10 cellular contexts compared by ENCODE assay signal in the genomic region with DNA sequence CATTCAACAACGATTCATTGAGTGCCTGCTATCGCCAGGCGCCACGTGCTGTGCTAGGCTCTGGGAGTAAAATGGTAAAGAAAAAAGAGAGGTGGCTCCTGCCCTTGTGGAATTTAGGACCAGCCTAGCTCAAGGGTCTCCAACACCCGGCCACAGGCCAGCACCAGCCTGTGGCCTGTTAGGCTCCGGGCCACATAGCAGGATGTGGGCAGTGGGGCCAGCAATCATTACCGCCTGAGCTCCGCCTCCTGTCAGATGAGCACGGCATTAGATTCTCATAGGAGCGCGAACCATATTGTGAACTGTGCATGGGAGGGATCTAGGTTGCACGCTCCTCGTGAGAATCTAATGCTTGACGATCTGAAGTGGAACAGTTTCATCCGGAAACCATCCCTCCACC. TPM values are rescaled to one million over a fixed set of nuclear protein-coding genes. Genes with fewer than 3 reads are reported as not detected.
A peak's percentile ranks its signal among the peaks of the same experiment; 100 is the strongest.
DNase-seq lines count a peak whose midpoint lies in the region; ATAC-seq and TF ChIP-seq lines count a peak whose summit lies in the region.
"Had no signal": no experiment of that assay in that cellular context is flagged by ENCODE, and none has a peak within 500 bp of the region (broad histone marks: within the 10 kb centered on the region; RNA-seq: fewer than 3 reads in every experiment).

No MANE protein-coding gene starts in this region.

- no TSS peak for BruUV-seq in MCF 10A (replicated peaks; lab: Mats Ljungman, UMichigan)

- TF ChIP-seq POLR2A in breast epithelium (IDR thresholded peaks at IDR 0.05): no peak
- no peak for TF ChIP-seq POLR2A in transverse colon (IDR thresholded peaks at IDR 0.05)

- TF ChIP-seq CTCF in MCF 10A (IDR thresholded peaks at IDR 0.05; ENCODE audit: unreplicated experiment): no peak
- TF ChIP-seq CTCF in breast epithelium (IDR thresholded peaks at IDR 0.05): no peak
- no peak for TF ChIP-seq CTCF in activated B cell treated with CpG ODN at 0.5 μM for 24 hours (IDR thresholded peaks at IDR 0.05)
- no peak for TF ChIP-seq CTCF in mesothelial cell of epicardium (IDR thresholded peaks at IDR 0.05; ENCODE audit: unreplicated experiment)
- no peak for TF ChIP-seq CTCF in transverse colon (IDR thresholded peaks at IDR 0.05)

- H3K4me3 ChIP-seq in breast epithelium: no peak overlapping the region
- H3K4me3 ChIP-seq in transverse colon: no peak overlapping the region

- H3K27ac Mint-ChIP-seq in MCF 10A (ENCODE audit: low read depth, unreplicated experiment) (peak overlapping the region; percentile 100), activated B cell treated with CpG ODN at 0.5 μM for 24 hours (peak overlapping the region; percentile 99), mesothelial cell of epicardium (peak overlapping the region; percentile 100)

- H3K27ac ChIP-seq in breast epithelium: no peak overlapping the region
- peak overlapping the region; percentile 95 to 99 (median 98) for H3K27ac ChIP-seq in transverse colon

- POLR2A ChIA-PET in MCF 10A (lab: Yijun Ruan, JAX) (interaction anchor here (0.6 to 5.4 kb wide), 9 partner anchors 8 to 167 kb away, joined by 3 to 61 read pairs (median 15); partner anchors contain the start of genes ARHGEF39, CREB3, GBA2 and RGP1), activated B cell treated with CpG ODN at 0.5 μM for 24 hours (lab: Charles Lee) (interaction anchor here (1.1 to 18.0 kb wide), 6 partner anchors 9 to 71 kb away, joined by 3 to 549 read pairs (median 27); partner anchors contain the start of genes ARHGEF39, CD72 and TESK1)

- H3K4me1 ChIP-seq in breast epithelium (no peaks in the 10 kb centered on the region), transverse colon (peaks cover 9 to 56% (median 42%) of the 10 kb centered on the region in 4 donors)

- in situ Hi-C loops in transverse colon (cut with MboI; ENCODE audit: low pct_ligation_motif_present in 1 of 4, low pct_unique_long_range_greater_than_20kb in 1 of 4, low sequenced_read_pairs in 3 of 4): loop anchor here in 1 of 4 donors (10.0 kb wide), 1 partner anchor 88 kb away; the partner anchor contains the start of genes GBA2 and RGP1

- 63 to 80% methylated on average over 3 to 15 of the region's 15 CpGs for WGBS in transverse colon (ENCODE audit: low coverage in 1 of 2), 2 donors

- H3K4me3 Mint-ChIP-seq in MCF 10A (ENCODE audit: unreplicated experiment) (no peak overlapping the region), activated B cell treated with CpG ODN at 0.5 μM for 24 hours (peak overlapping the region; percentile 88), mesothelial cell of epicardium (no peak overlapping the region)

- no peaks in the 10 kb centered on the region for H3K27me3 ChIP-seq in breast epithelium
- H3K27me3 ChIP-seq in transverse colon: no peaks in the 10 kb centered on the region

- H3K36me3 Mint-ChIP-seq in MCF 10A (ENCODE audit: insufficient read depth, unreplicated experiment) (peaks cover 25% of the 10 kb centered on the region), activated B cell treated with CpG ODN at 0.5 μM for 24 hours (ENCODE audit: low read depth) (peaks cover 29% of the 10 kb centered on the region), mesothelial cell of epicardium (peaks cover 3% of the 10 kb centered on the region)

- H3K4me1 Mint-ChIP-seq in MCF 10A (ENCODE audit: insufficient read depth, unreplicated experiment) (peaks cover 18% of the 10 kb centered on the region), activated B cell treated with CpG ODN at 0.5 μM for 24 hours (peaks cover 76% of the 10 kb centered on the region), mesothelial cell of epicardium (peaks cover 26% of the 10 kb centered on the region)

- ATAC-seq in activated B cell treated with CpG ODN at 0.5 μM for 24 hours (ENCODE audit: low read depth) (no peak), GM21390 (IDR thresholded peaks at IDR 0.05; ENCODE audit: unreplicated experiment) (no peak), HG02610 (IDR thresholded peaks at IDR 0.05; ENCODE audit: unreplicated experiment) (no peak)
- ATAC-seq: HCT116 had no signal

- H3K36me3 ChIP-seq in breast epithelium (no peaks in the 10 kb centered on the region), transverse colon (no peaks in the 10 kb centered on the region)

- TF ChIP-seq EP300 in transverse colon (IDR thresholded peaks at IDR 0.05; ENCODE audit: low read depth): no peak

- H3K27me3 Mint-ChIP-seq in MCF 10A (ENCODE audit: insufficient read depth, unreplicated experiment) (no peaks in the 10 kb centered on the region), activated B cell treated with CpG ODN at 0.5 μM for 24 hours (peaks cover 5% of the 10 kb centered on the region), mesothelial cell of epicardium (ENCODE audit: low read depth) (peaks cover 3% of the 10 kb centered on the region)

- no peak for DNase-seq in MCF 10A (ENCODE audit: unreplicated experiment)
- no peak for DNase-seq in breast epithelium (ENCODE audit: low spot score in 2 of 2)
- DNase-seq in activated B cell treated with CpG ODN at 0.5 μM for 24 hours: no peak
- DNase-seq in mesothelial cell of epicardium (ENCODE audit: low spot score in 2 of 2, unreplicated experiment in 2 of 2): no peak
- DNase-seq in transverse colon: no peak
- no peak for DNase-seq in NCI-H1092 treated with DMSO at 0.1 percent for 48 hours (lab: John Stamatoyannopoulos, UW)

- CTCF ChIA-PET in MCF 10A (lab: Yijun Ruan, JAX): interaction anchor here (0.6 to 11.0 kb wide), 7 partner anchors 10 to 830 kb away, joined by 3 to 119 read pairs (median 6); partner anchors contain the start of genes CREB3 and TLN1
- CTCF ChIA-PET in activated B cell treated with CpG ODN at 0.5 μM for 24 hours (lab: Charles Lee): interaction anchor here (1.0 to 12.0 kb wide), 4 partner anchors 9 to 41 kb away, joined by 3 to 127 read pairs (median 38); partner anchors contain the start of gene CD72

- H3K9me3 ChIP-seq in breast epithelium (no peaks in the 10 kb centered on the region), transverse colon (no peaks in the 10 kb centered on the region)

- intact Hi-C loops in MCF 10A (cut with micrococcal nuclease) (loop anchor here (5.0 to 10.0 kb wide), 2 partner anchors 54 to 248 kb away; partner anchors contain the start of genes HRCT1 and SPAAR), breast epithelium (cut with DNase I; ENCODE audit: low total_unique reads) (loop anchor here (5.0 kb wide), 1 partner anchor 176 kb away; no protein-coding TSS in a partner anchor), activated B cell treated with CpG ODN at 0.5 μM for 24 hours (cut with micrococcal nuclease) (loop anchor here (2.0 kb wide), 1 partner anchor 540 kb away; no protein-coding TSS in a partner anchor), transverse colon (cut with DNase I; ENCODE audit: low total_unique reads) (loop anchor here (5.0 kb wide), 1 partner anchor 71 kb away; no protein-coding TSS in a partner anchor)

- H3K9me3 Mint-ChIP-seq in MCF 10A (ENCODE audit: unreplicated experiment): no peaks in the 10 kb centered on the region
- no peaks in the 10 kb centered on the region for H3K9me3 Mint-ChIP-seq in activated B cell treated with CpG ODN at 0.5 μM for 24 hours
- no peaks in the 10 kb centered on the region for H3K9me3 Mint-ChIP-seq in mesothelial cell of epicardium

RNA-seq across cellular contexts. Expression of gene RMRP, which starts 1.5 kb away (rescaled TPM):
- 13,245 and 17,503 TPM in 2 replicates for total RNA-seq in MCF 10A (2022)
- total RNA-seq in breast epithelium: 1,000 to 10,000 TPM; 1,664 to 2,064 (median 2,058) TPM
- 8,247 and 9,516 TPM in 2 replicates for total RNA-seq in activated B cell treated with CpG ODN at 0.5 μM for 24 hours
- 20,234 to 21,305 TPM (median 21,148 TPM) in 3 replicates for total RNA-seq in mesothelial cell of epicardium
- total RNA-seq in transverse colon: 1,000 to 10,000 TPM; 1,115 to 7,222 (median 2,718) TPM

RNA-seq across cellular contexts. Expression of gene CCDC107, which starts 1.8 kb away (rescaled TPM):
- total RNA-seq in MCF 10A (2022) (10.6 and 12.5 TPM in 2 replicates), breast epithelium (100 to 1,000 TPM in 1 of 3 donors, 10 to 100 TPM in 2; 18.3 to 102 (median 35.4) TPM), activated B cell treated with CpG ODN at 0.5 μM for 24 hours (32.5 and 34.5 TPM in 2 replicates), mesothelial cell of epicardium (16.7 to 17.8 TPM (median 17.0 TPM) in 3 replicates), transverse colon (10 to 100 TPM; 32.0 to 50.1 (median 37.2) TPM)

RNA-seq across cellular contexts. Expression of gene SIT1, which starts 5.6 kb away (rescaled TPM):
- total RNA-seq in MCF 10A (2022): not detected in 2 replicates
- 1 to 10 TPM; 1.2 to 3.2 (median 1.3) TPM for total RNA-seq in breast epithelium
- 27.5 and 28.0 TPM in 2 replicates for total RNA-seq in activated B cell treated with CpG ODN at 0.5 μM for 24 hours
- total RNA-seq in mesothelial cell of epicardium: not detected in 3 replicates
- total RNA-seq in transverse colon: 1 to 10 TPM in 3 of 4 donors, not detected in 1; 1.2 to 6.7 (median 3.8) TPM

RNA-seq across cellular contexts. Expression of gene ARHGEF39, which starts 8.7 kb away (rescaled TPM):
- total RNA-seq in MCF 10A (2022) (2.9 and 5.1 TPM in 2 replicates), breast epithelium (1 to 10 TPM in 1 of 3 donors, under 1 TPM in 2; 0.59 to 1.6 (median 0.80) TPM), activated B cell treated with CpG ODN at 0.5 μM for 24 hours (0.59 and 0.89 TPM in 2 replicates), mesothelial cell of epicardium (6.3 to 8.0 TPM (median 6.5 TPM) in 3 replicates), transverse colon (1 to 10 TPM; 1.6 to 7.4 (median 5.8) TPM)

RNA-seq across cellular contexts. Expression of gene CA9, which starts 17.4 kb away (rescaled TPM):
- total RNA-seq in MCF 10A (2022) (not detected in 2 replicates), breast epithelium (1 to 10 TPM in 1 of 3 donors, under 1 TPM in 1, not detected in 1; 0.16 to 5.0 TPM), activated B cell treated with CpG ODN at 0.5 μM for 24 hours (0.86 TPM in 1 of 2 replicates, not detected in the other), mesothelial cell of epicardium (1.1 to 2.3 TPM (median 1.7 TPM) in 3 replicates), transverse colon (not detected)
- total RNA-seq: T-helper 1 cell treated with Interleukin-12 subunit alpha and Interleukin-12 subunit beta and Interleukin-4 antibody, amounts not matched to agents 30 ng/mL and 1 ng/mL, for 36 hours had no signal

Comparison
In these comparisons a context has a peak if more than half of its experiments do, and no peak if none do; other contexts are left out.
1. H3K27ac ChIP-seq: peak in transverse colon (4 of 4); none in breast epithelium (0 of 2).
2. Peak in every context shown above with its lines, with median percentiles within 50 percentile points of each other: H3K27ac Mint-ChIP-seq.